In genomic region chr6:841569-841968, GRCh38 we compare ENCODE assay signal across 1 cellular context.
TF ChIP-seq lines count a peak whose summit lies in the region.

No MANE protein-coding gene starts in this region.

TF ChIP-seq in K562, 482 proteins besides CTCF, POLR2A, EP300 and RAD21 (continued from another document and continues in another):
- TF ChIP-seq KLF1 (tag; IDR thresholded peaks at IDR 0.05), result peak; percentile 84
- no peak for TF ChIP-seq GTF2A2 (tag; IDR thresholded peaks at IDR 0.05)
- no peak for TF ChIP-seq ZNF76 (CRISPR knock-in tag; IDR thresholded peaks at IDR 0.05; ENCODE audit: borderline replicate concordance)
- TF ChIP-seq, protein P1, sequence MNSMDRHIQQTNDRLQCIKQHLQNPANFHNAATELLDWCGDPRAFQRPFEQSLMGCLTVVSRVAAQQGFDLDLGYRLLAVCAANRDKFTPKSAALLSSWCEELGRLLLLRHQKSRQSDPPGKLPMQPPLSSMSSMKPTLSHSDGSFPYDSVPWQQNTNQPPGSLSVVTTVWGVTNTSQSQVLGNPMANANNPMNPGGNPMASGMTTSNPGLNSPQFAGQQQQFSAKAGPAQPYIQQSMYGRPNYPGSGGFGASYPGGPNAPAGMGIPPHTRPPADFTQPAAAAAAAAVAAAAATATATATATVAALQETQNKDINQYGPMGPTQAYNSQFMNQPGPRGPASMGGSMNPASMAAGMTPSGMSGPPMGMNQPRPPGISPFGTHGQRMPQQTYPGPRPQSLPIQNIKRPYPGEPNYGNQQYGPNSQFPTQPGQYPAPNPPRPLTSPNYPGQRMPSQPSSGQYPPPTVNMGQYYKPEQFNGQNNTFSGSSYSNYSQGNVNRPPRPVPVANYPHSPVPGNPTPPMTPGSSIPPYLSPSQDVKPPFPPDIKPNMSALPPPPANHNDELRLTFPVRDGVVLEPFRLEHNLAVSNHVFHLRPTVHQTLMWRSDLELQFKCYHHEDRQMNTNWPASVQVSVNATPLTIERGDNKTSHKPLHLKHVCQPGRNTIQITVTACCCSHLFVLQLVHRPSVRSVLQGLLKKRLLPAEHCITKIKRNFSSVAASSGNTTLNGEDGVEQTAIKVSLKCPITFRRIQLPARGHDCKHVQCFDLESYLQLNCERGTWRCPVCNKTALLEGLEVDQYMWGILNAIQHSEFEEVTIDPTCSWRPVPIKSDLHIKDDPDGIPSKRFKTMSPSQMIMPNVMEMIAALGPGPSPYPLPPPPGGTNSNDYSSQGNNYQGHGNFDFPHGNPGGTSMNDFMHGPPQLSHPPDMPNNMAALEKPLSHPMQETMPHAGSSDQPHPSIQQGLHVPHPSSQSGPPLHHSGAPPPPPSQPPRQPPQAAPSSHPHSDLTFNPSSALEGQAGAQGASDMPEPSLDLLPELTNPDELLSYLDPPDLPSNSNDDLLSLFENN (IDR thresholded peaks at IDR 0.05; ENCODE audit: low read depth in 2 of 2, low read length in 2 of 2), result no peak
- TF ChIP-seq PYGO2 (tag; IDR thresholded peaks at IDR 0.05), result no peak
- TF ChIP-seq, protein P2, sequence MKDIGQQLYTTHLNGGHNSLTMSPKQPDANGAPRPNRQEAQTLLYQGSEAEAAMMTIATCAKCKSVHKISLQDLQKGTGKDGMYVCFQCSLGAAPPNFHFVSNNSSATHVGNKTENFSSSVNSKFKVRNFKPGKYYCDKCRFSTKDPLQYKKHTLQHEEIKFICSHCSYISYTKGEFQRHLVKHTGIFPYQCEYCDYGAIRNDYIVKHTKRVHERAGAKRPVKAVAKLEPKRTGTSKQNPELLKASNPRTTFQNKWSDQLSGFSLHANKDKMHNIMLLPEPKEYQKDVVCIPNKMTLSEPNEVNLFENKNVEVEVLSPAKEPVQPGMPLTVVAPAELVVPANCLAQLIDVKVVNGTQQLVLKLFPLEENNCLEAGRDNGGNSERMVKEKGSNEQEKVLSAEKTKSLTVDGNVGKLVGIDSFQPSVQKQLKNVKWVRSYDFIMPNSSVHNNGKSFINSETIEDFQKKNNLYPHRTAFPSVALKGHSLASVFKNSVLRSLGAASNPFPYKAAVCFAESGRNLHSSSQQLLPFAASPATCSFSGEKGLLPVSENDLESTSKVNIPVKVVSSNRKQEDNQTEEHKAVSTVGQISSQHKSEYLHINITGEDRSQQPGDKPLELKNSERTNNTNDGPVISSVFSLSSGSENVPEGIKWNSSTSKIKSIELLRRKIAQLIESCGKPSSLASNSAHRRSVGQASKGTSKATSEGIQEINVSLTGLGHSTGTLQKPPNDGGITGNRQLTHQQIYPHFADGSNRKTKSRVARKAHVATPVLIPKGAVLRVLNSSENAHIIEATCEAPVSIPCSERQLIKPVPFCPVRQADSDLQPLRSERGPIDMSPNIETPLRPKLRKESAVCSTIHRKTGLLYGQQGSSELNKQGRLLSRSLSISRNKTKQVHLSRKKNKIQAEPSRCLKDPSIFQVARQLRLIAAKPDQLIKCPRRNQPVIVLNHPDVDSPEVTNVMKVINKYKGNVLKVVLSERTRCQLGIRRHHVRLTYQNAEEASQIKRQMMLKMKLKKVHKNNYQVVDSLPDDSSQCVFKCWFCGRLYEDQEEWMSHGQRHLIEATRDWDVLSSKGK (CRISPR knock-in tag; IDR thresholded peaks at IDR 0.05), result no peak
- TF ChIP-seq NELFE (IDR thresholded peaks at IDR 0.05; ENCODE audit: insufficient read depth, insufficient read length), result no peak
- peak; percentile 53; the same call in 1 of the 2 replicates for TF ChIP-seq FOXJ2 (tag; IDR thresholded peaks at IDR 0.05)
- no peak for TF ChIP-seq RBM39 (optimal IDR thresholded peaks at IDR 0.05; ENCODE audit: low read depth, low read length)
- TF ChIP-seq THAP7 (CRISPR knock-in tag; IDR thresholded peaks at IDR 0.05), result no peak
- no peak for TF ChIP-seq ATF1 (CRISPR knock-in tag; IDR thresholded peaks at IDR 0.05)
- peak; percentile 30; the same call in 1 of the 2 replicates for TF ChIP-seq ATF1 (tag; IDR thresholded peaks at IDR 0.05)
- no peak for TF ChIP-seq ZNF639 (CRISPR knock-in tag; conservative IDR thresholded peaks at IDR 0.05 in 1 of 2, IDR thresholded peaks at IDR 0.05 in 1 of 2)
- TF ChIP-seq ZC3H11A (IDR thresholded peaks at IDR 0.05; ENCODE audit: low read depth, low read length), result no peak
- TF ChIP-seq, protein P3, sequence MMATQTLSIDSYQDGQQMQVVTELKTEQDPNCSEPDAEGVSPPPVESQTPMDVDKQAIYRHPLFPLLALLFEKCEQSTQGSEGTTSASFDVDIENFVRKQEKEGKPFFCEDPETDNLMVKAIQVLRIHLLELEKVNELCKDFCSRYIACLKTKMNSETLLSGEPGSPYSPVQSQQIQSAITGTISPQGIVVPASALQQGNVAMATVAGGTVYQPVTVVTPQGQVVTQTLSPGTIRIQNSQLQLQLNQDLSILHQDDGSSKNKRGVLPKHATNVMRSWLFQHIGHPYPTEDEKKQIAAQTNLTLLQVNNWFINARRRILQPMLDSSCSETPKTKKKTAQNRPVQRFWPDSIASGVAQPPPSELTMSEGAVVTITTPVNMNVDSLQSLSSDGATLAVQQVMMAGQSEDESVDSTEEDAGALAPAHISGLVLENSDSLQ (IDR thresholded peaks at IDR 0.05), result peak; percentile 50
- TF ChIP-seq ARID3B (CRISPR knock-in tag; IDR thresholded peaks at IDR 0.05; ENCODE audit: borderline replicate concordance), result no peak
- no peak for TF ChIP-seq RCOR1 (IDR thresholded peaks at IDR 0.05; ENCODE audit: borderline replicate concordance in 1 of 2, low read depth in 2 of 2, low read length in 2 of 2)
- TF ChIP-seq ZNF232 (CRISPR knock-in tag; IDR thresholded peaks at IDR 0.05), result no peak
- TF ChIP-seq STAT5A (IDR thresholded peaks at IDR 0.05; ENCODE audit: borderline replicate concordance, low read length), result peak; percentile 90
- TF ChIP-seq, protein P4, sequence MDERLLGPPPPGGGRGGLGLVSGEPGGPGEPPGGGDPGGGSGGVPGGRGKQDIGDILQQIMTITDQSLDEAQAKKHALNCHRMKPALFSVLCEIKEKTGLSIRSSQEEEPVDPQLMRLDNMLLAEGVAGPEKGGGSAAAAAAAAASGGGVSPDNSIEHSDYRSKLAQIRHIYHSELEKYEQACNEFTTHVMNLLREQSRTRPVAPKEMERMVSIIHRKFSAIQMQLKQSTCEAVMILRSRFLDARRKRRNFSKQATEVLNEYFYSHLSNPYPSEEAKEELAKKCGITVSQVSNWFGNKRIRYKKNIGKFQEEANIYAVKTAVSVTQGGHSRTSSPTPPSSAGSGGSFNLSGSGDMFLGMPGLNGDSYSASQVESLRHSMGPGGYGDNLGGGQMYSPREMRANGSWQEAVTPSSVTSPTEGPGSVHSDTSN (CRISPR knock-in tag; IDR thresholded peaks at IDR 0.05; ENCODE audit: low read depth), result no peak
- TF ChIP-seq, protein P4 (tag; conservative IDR thresholded peaks at IDR 0.05; ENCODE audit: low read depth), result no peak
- TF ChIP-seq TCF3 (CRISPR knock-in tag; IDR thresholded peaks at IDR 0.05), result no peak
- TF ChIP-seq ILK (tag; IDR thresholded peaks at IDR 0.05; ENCODE audit: borderline replicate concordance, low read depth), result no peak
- TF ChIP-seq CC2D1A (IDR thresholded peaks at IDR 0.05), result no peak
- TF ChIP-seq POLR2G (IDR thresholded peaks at IDR 0.05; ENCODE audit: low read depth, low read length), result no peak
- TF ChIP-seq, protein P5, sequence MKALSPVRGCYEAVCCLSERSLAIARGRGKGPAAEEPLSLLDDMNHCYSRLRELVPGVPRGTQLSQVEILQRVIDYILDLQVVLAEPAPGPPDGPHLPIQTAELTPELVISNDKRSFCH (CRISPR knock-in tag; IDR thresholded peaks at IDR 0.05), result no peak
- TF ChIP-seq, protein P5 (tag; IDR thresholded peaks at IDR 0.05), result no peak
- TF ChIP-seq FOXP4 (CRISPR knock-in tag; IDR thresholded peaks at IDR 0.05; ENCODE audit: borderline replicate concordance), result no peak
- TF ChIP-seq HMGN3 (IDR thresholded peaks at IDR 0.05; ENCODE audit: borderline replicate concordance, extremely low read depth, insufficient read length, low read depth, low read length), result no peak
- no peak for TF ChIP-seq HBP1 (CRISPR knock-in tag; IDR thresholded peaks at IDR 0.05)
- TF ChIP-seq, protein P6, sequence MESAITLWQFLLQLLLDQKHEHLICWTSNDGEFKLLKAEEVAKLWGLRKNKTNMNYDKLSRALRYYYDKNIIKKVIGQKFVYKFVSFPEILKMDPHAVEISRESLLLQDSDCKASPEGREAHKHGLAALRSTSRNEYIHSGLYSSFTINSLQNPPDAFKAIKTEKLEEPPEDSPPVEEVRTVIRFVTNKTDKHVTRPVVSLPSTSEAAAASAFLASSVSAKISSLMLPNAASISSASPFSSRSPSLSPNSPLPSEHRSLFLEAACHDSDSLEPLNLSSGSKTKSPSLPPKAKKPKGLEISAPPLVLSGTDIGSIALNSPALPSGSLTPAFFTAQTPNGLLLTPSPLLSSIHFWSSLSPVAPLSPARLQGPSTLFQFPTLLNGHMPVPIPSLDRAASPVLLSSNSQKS (CRISPR knock-in tag; IDR thresholded peaks at IDR 0.05), result no peak
- TF ChIP-seq TRIM25 (IDR thresholded peaks at IDR 0.05; ENCODE audit: borderline replicate concordance), result no peak
- TF ChIP-seq HDAC8 (tag; IDR thresholded peaks at IDR 0.05), result no peak
- no peak for TF ChIP-seq PRPF4 (IDR thresholded peaks at IDR 0.05; ENCODE audit: insufficient read depth, low read depth, low read length, poor library complexity, severe bottlenecking)
- TF ChIP-seq NFE2L1 (tag; IDR thresholded peaks at IDR 0.05; ENCODE audit: borderline replicate concordance, low read depth), result no peak
- TF ChIP-seq ZNF212 (CRISPR knock-in tag; IDR thresholded peaks at IDR 0.05), result no peak
- TF ChIP-seq ZNF124 (CRISPR knock-in tag; IDR thresholded peaks at IDR 0.05), result no peak
